ENCODE assay signal across 19 cellular contexts in genomic region chr11:452916-453527, GRCh38. TPM values are rescaled to one million over a fixed set of nuclear protein-coding genes. Genes with fewer than 3 reads are reported as not detected.
DNase-seq lines count a peak whose midpoint lies in the region; ATAC-seq and TF ChIP-seq lines count a peak whose summit lies in the region.
"Had no signal": no experiment of that assay in that cellular context is flagged by ENCODE, and none has a peak within 500 bp of the region (broad histone marks: within the 10 kb centered on the region; RNA-seq: fewer than 3 reads in every experiment).

No MANE protein-coding gene starts in this region.

- peaks cover 9% of the 10 kb centered on the region for H3K36me3 ChIP-seq in CD4-positive, CD25-positive, alpha-beta regulatory T cell (ENCODE audit: control insufficient read depth, insufficient read depth, low read length)
- peaks cover 5% of the 10 kb centered on the region; the same call in 1 of the 2 replicates for H3K36me3 ChIP-seq in Panc1 (ENCODE audit: control insufficient read depth, insufficient read depth, low read length)

- H3K36me3 Mint-ChIP-seq in CD4-positive, CD25-positive, alpha-beta regulatory T cell: peaks cover 4% of the 10 kb centered on the region
- peaks cover 0 to 18% (median 2%) of the 10 kb centered on the region in 3 donors for H3K36me3 Mint-ChIP-seq in naive thymus-derived CD8-positive, alpha-beta T cell
- H3K36me3 Mint-ChIP-seq: activated naive CD4-positive, alpha-beta T cell treated with anti-CD3 and anti-CD28 coated beads, Interleukin-2, amount 50 U/mL, for 24 hours had no signal

- no peak overlapping the region for H3K27ac ChIP-seq in CD4-positive, CD25-positive, alpha-beta regulatory T cell (ENCODE audit: insufficient read depth, low read length, poor library complexity, severe bottlenecking)
- H3K27ac ChIP-seq in Panc1 (ENCODE audit: low read length): no peak overlapping the region
- H3K27ac ChIP-seq: body of pancreas, KMS-11, right lobe of liver had no signal

- H3K4me1 ChIP-seq in CD4-positive, CD25-positive, alpha-beta regulatory T cell (ENCODE audit: control insufficient read depth, insufficient read depth, low read length, poor library complexity, severe bottlenecking): peaks cover 43% of the 10 kb centered on the region
- H3K4me1 ChIP-seq in Panc1 (ENCODE audit: control insufficient read depth, insufficient read depth, low read length): peaks cover 21% of the 10 kb centered on the region

- no peak overlapping the region for H3K27ac Mint-ChIP-seq in CD4-positive, CD25-positive, alpha-beta regulatory T cell
- peak overlapping the region in 7 of 10 donors; percentile 55 to 85 (median 79) for H3K27ac Mint-ChIP-seq in naive thymus-derived CD8-positive, alpha-beta T cell
- H3K27ac Mint-ChIP-seq: activated naive CD4-positive, alpha-beta T cell treated with anti-CD3 and anti-CD28 coated beads, Interleukin-2, amount 50 U/mL, for 24 hours; stimulated activated effector memory CD8-positive, alpha-beta T cell treated with anti-CD3 and anti-CD28 coated beads, Interleukin-12 subunit alpha, Interleukin-12 subunit beta, amount 100 ng/mL, for 72 hours had no signal

- DNase-seq in CD4-positive, CD25-positive, alpha-beta regulatory T cell: no peak
- no peak for DNase-seq in Panc1 (ENCODE audit: low read depth, low spot score)
- DNase-seq in naive thymus-derived CD8-positive, alpha-beta T cell: no peak
- no peak for DNase-seq in AG20443 (ENCODE audit: low spot score)
- no peak for DNase-seq in ecto neural progenitor cell (ENCODE audit: low spot score)
- DNase-seq: activated CD4-positive, alpha-beta T cell treated with anti-CD3 and anti-CD28 coated beads, Interleukin-2, amount 50 U/mL, for 4 hours; body of pancreas; COR-L47; cortex of kidney; NCI-H187; right lobe of liver; SIG-M5; T-cell had no signal

- intact Hi-C loops in Panc1 (cut with micrococcal nuclease; ENCODE audit: unreplicated experiment): loop anchor here (5.0 kb wide), 1 partner anchor 64 kb away; no protein-coding TSS in a partner anchor

- CTCF ChIA-PET in Panc1 (lab: Charles Lee): interaction anchor here (1.8 kb wide), 1 partner anchor 20 kb away, joined by 5 read pairs; no protein-coding TSS in a partner anchor

- H3K27me3 Mint-ChIP-seq in CD4-positive, CD25-positive, alpha-beta regulatory T cell: no peaks in the 10 kb centered on the region
- no peaks in the 10 kb centered on the region for H3K27me3 Mint-ChIP-seq in naive thymus-derived CD8-positive, alpha-beta T cell
- H3K27me3 Mint-ChIP-seq: activated naive CD4-positive, alpha-beta T cell treated with anti-CD3 and anti-CD28 coated beads, Interleukin-2, amount 50 U/mL, for 24 hours; T-cell had no signal

- no peak overlapping the region for H3K4me3 ChIP-seq in CD4-positive, CD25-positive, alpha-beta regulatory T cell (ENCODE audit: low read depth, low read length)
- no peak overlapping the region for H3K4me3 ChIP-seq in Panc1 (ENCODE audit: low read depth in 2 of 2, low read length in 2 of 2)
- H3K4me3 ChIP-seq: body of pancreas, right lobe of liver had no signal

- POLR2A ChIA-PET in Panc1 (lab: Charles Lee): no interaction called here
- POLR2A ChIA-PET in naive thymus-derived CD8-positive, alpha-beta T cell (lab: Charles Lee): interaction anchor here (1.1 to 6.8 kb wide), 3 partner anchors 45 to 56 kb away, joined by 3 to 135 read pairs (median 5); no protein-coding TSS in a partner anchor

- H3K27me3 ChIP-seq in CD4-positive, CD25-positive, alpha-beta regulatory T cell (ENCODE audit: control insufficient read depth, insufficient read depth, low read length): no peaks in the 10 kb centered on the region
- no peaks in the 10 kb centered on the region for H3K27me3 ChIP-seq in Panc1 (ENCODE audit: control insufficient read depth, insufficient read depth, low read length)
- H3K27me3 ChIP-seq: body of pancreas, right lobe of liver had no signal

- H3K4me3 Mint-ChIP-seq in CD4-positive, CD25-positive, alpha-beta regulatory T cell: peak overlapping the region; percentile 8 to 65 (median 40)
- H3K4me3 Mint-ChIP-seq in naive thymus-derived CD8-positive, alpha-beta T cell: peak overlapping the region in 1 of 10 donors; percentile 15
- H3K4me3 Mint-ChIP-seq: activated naive CD4-positive, alpha-beta T cell treated with anti-CD3 and anti-CD28 coated beads, Interleukin-2, amount 50 U/mL, for 24 hours; stimulated activated effector memory CD8-positive, alpha-beta T cell treated with anti-CD3 and anti-CD28 coated beads, Interleukin-12 subunit alpha, Interleukin-12 subunit beta, amount 100 ng/mL, for 72 hours had no signal

- no peaks in the 10 kb centered on the region for H3K9me3 ChIP-seq in CD4-positive, CD25-positive, alpha-beta regulatory T cell (ENCODE audit: control insufficient read depth in 2 of 2, low read length in 2 of 2)
- H3K9me3 ChIP-seq in Panc1 (ENCODE audit: control insufficient read depth, insufficient read depth, low read depth, low read length): no peaks in the 10 kb centered on the region
- H3K9me3 ChIP-seq: body of pancreas, right lobe of liver had no signal

- ATAC-seq in CD4-positive, CD25-positive, alpha-beta regulatory T cell (ENCODE audit: low read depth in 2 of 2): no peak
- ATAC-seq in Panc1 (no peak), HG02642 (IDR thresholded peaks at IDR 0.05; ENCODE audit: poor library complexity, unreplicated experiment) (no peak)
- no peak for ATAC-seq in naive thymus-derived CD8-positive, alpha-beta T cell
- ATAC-seq: body of pancreas; right lobe of liver; stimulated activated effector memory CD8-positive, alpha-beta T cell treated with anti-CD3 and anti-CD28 coated beads, Interleukin-12 subunit alpha, Interleukin-12 subunit beta, amount 100 ng/mL, for 72 hours; T-cell had no signal

- TSS peak; percentile 7 for BruUV-seq in Panc1 (replicated peaks; lab: Mats Ljungman, UMichigan)

- TF ChIP-seq CTCF in Panc1 (IDR thresholded peaks at IDR 0.05): no peak

- peaks cover 12 to 59% (median 31%) of the 10 kb centered on the region in 4 donors for H3K4me1 Mint-ChIP-seq in CD4-positive, CD25-positive, alpha-beta regulatory T cell
- peaks cover 33 to 66% (median 52%) of the 10 kb centered on the region in 4 donors for H3K4me1 Mint-ChIP-seq in naive thymus-derived CD8-positive, alpha-beta T cell

- H3K9me3 Mint-ChIP-seq in CD4-positive, CD25-positive, alpha-beta regulatory T cell: no peaks in the 10 kb centered on the region
- H3K9me3 Mint-ChIP-seq in naive thymus-derived CD8-positive, alpha-beta T cell: no peaks in the 10 kb centered on the region
- H3K9me3 Mint-ChIP-seq: activated naive CD4-positive, alpha-beta T cell treated with anti-CD3 and anti-CD28 coated beads, Interleukin-2, amount 50 U/mL, for 24 hours; stimulated activated effector memory CD8-positive, alpha-beta T cell treated with anti-CD3 and anti-CD28 coated beads, Interleukin-12 subunit alpha, Interleukin-12 subunit beta, amount 100 ng/mL, for 72 hours; T-cell had no signal

- in situ Hi-C loops in Panc1 (cut with HindIII; ENCODE audit: low pct_unique_long_range_greater_than_20kb, low sequenced_read_pairs): no loop called here

RNA-seq across cellular contexts. Expression of gene PTDSS2, which starts 2.9 kb away (rescaled TPM):
- 19.3 TPM for total RNA-seq in CD4-positive, CD25-positive, alpha-beta regulatory T cell
- polyA plus RNA-seq in CD4-positive, CD25-positive, alpha-beta regulatory T cell: 1 to 10 TPM; 6.1 to 8.3 (median 6.8) TPM
- 103 TPM for total RNA-seq in Panc1 (2021; ENCODE audit: unreplicated experiment)
- polyA plus RNA-seq in Panc1 (2012; ENCODE audit: insufficient read length): 165 TPM
- total RNA-seq in naive thymus-derived CD8-positive, alpha-beta T cell: 10 to 100 TPM; 25.9 to 30.2 TPM
- 10 to 100 TPM in 2 of 3 donors, 1 to 10 TPM in 1; 9.0 to 13.0 (median 11.6) TPM for polyA plus RNA-seq in naive thymus-derived CD8-positive, alpha-beta T cell

RNA-seq across cellular contexts. Expression of gene ANO9, which starts 11.2 kb away (rescaled TPM):
- total RNA-seq in CD4-positive, CD25-positive, alpha-beta regulatory T cell: 153 TPM
- polyA plus RNA-seq in CD4-positive, CD25-positive, alpha-beta regulatory T cell: 10 to 100 TPM in 3 of 4 donors, 1 to 10 TPM in 1; 8.9 to 16.4 (median 12.3) TPM
- total RNA-seq in Panc1 (2021; ENCODE audit: unreplicated experiment): 61.4 TPM
- 56.7 TPM for polyA plus RNA-seq in Panc1 (2012; ENCODE audit: insufficient read length)
- total RNA-seq in naive thymus-derived CD8-positive, alpha-beta T cell: 10 to 100 TPM; 70.1 to 78.6 TPM
- polyA plus RNA-seq in naive thymus-derived CD8-positive, alpha-beta T cell: 1 to 10 TPM; 4.8 to 8.6 (median 7.3) TPM
- total RNA-seq: endothelial cell of umbilical vein, osteocyte had no signal

RNA-seq across cellular contexts. Expression of gene SIGIRR, which starts 38.2 kb away (rescaled TPM):
- 387 TPM for total RNA-seq in CD4-positive, CD25-positive, alpha-beta regulatory T cell
- 100 to 1,000 TPM; 213 to 274 (median 220) TPM for polyA plus RNA-seq in CD4-positive, CD25-positive, alpha-beta regulatory T cell
- total RNA-seq in Panc1 (2021; ENCODE audit: unreplicated experiment): 183 TPM
- polyA plus RNA-seq in Panc1 (2012; ENCODE audit: insufficient read length): 313 TPM
- 100 to 1,000 TPM; 332 to 337 TPM for total RNA-seq in naive thymus-derived CD8-positive, alpha-beta T cell
- 100 to 1,000 TPM; 195 to 233 (median 206) TPM for polyA plus RNA-seq in naive thymus-derived CD8-positive, alpha-beta T cell

RNA-seq across cellular contexts. Expression of gene RNH1, which starts 54.0 kb away (rescaled TPM):
- 112 TPM for total RNA-seq in CD4-positive, CD25-positive, alpha-beta regulatory T cell
- polyA plus RNA-seq in CD4-positive, CD25-positive, alpha-beta regulatory T cell: 100 to 1,000 TPM; 126 to 155 (median 133) TPM
- total RNA-seq in Panc1 (2021; ENCODE audit: unreplicated experiment): 345 TPM
- 671 TPM for polyA plus RNA-seq in Panc1 (2012; ENCODE audit: insufficient read length)
- 100 to 1,000 TPM; 102 to 107 TPM for total RNA-seq in naive thymus-derived CD8-positive, alpha-beta T cell
- polyA plus RNA-seq in naive thymus-derived CD8-positive, alpha-beta T cell: 100 to 1,000 TPM; 152 to 198 (median 170) TPM

RNA-seq across cellular contexts. Expression of gene PKP3, which starts 59.0 kb away (rescaled TPM):
- 0.30 TPM for total RNA-seq in CD4-positive, CD25-positive, alpha-beta regulatory T cell
- under 1 TPM in 3 of 4 donors, not detected in 1; 0.09 to 0.75 (median 0.27) TPM for polyA plus RNA-seq in CD4-positive, CD25-positive, alpha-beta regulatory T cell
- 36.8 TPM for total RNA-seq in Panc1 (2021; ENCODE audit: unreplicated experiment)
- 38.8 TPM for polyA plus RNA-seq in Panc1 (2012; ENCODE audit: insufficient read length)
- total RNA-seq in naive thymus-derived CD8-positive, alpha-beta T cell: under 1 TPM; 0.16 to 0.29 TPM
- under 1 TPM in 2 of 3 donors, not detected in 1; 0.15 to 0.47 TPM for polyA plus RNA-seq in naive thymus-derived CD8-positive, alpha-beta T cell

Comparison
In these comparisons a context has a peak if more than half of its experiments do, and no peak if none do; other contexts are left out.
1. H3K27ac Mint-ChIP-seq: peak in naive thymus-derived CD8-positive, alpha-beta T cell (7 of 10); none in CD4-positive, CD25-positive, alpha-beta regulatory T cell (0 of 3).